In genomic region chr11:68761801-68762200, GRCh38 we compare ENCODE assay signal across 24 cellular contexts. TPM values are rescaled to one million over a fixed set of nuclear protein-coding genes. Genes with fewer than 3 reads are reported as not detected.
DNase-seq lines count a peak whose midpoint lies in the region; TF ChIP-seq lines count a peak whose summit lies in the region.
"Had no signal": no experiment of that assay in that cellular context is flagged by ENCODE, and none has a peak within 500 bp of the region (broad histone marks: within the 10 kb centered on the region; RNA-seq: fewer than 3 reads in every experiment).

No MANE protein-coding gene starts in this region.

- H3K27me3 Mint-ChIP-seq in type B pancreatic cell, result no peaks in the 10 kb centered on the region
- H3K27me3 Mint-ChIP-seq: CD4-positive, alpha-beta memory T cell; CD4-positive, CD25-positive, alpha-beta regulatory T cell had no signal

- H3K27ac Mint-ChIP-seq in type B pancreatic cell, result peak overlapping the region; percentile 93
- H3K27ac Mint-ChIP-seq: CD4-positive, alpha-beta memory T cell had no signal

- no TSS peak for BruUV-seq in PC-9 (replicated peaks; lab: Mats Ljungman, UMichigan)

- peaks cover 5% of the 10 kb centered on the region for H3K36me3 Mint-ChIP-seq in type B pancreatic cell

- H3K79me2 ChIP-seq in PC-9 (ENCODE audit: low read depth), result no peaks in the 10 kb centered on the region

- intact Hi-C loops in PC-9 (cut with micrococcal nuclease; ENCODE audit: unreplicated experiment), result loop anchor here (5.0 kb wide), 1 partner anchor 326 kb away; no protein-coding TSS in a partner anchor

- H3K27ac ChIP-seq in PC-9 (peak overlapping the region; percentile 88), epithelial cell of prostate (peak overlapping the region; percentile 55)
- H3K27ac ChIP-seq: BLaER1 had no signal

- H3K4me1 Mint-ChIP-seq in type B pancreatic cell (ENCODE audit: unreplicated experiment), result peaks cover 7% of the 10 kb centered on the region
- H3K4me1 Mint-ChIP-seq: CD14-positive monocyte; CD4-positive, alpha-beta memory T cell had no signal

- no peaks in the 10 kb centered on the region for H3K9me3 ChIP-seq in PC-9 (ENCODE audit: insufficient read depth, low read depth)
- H3K9me3 ChIP-seq: BE2C, BLaER1 had no signal

- POLR2A ChIA-PET in PC-9 (lab: Charles Lee; ENCODE audit: unreplicated experiment), result interaction anchor here (0.7 kb wide), 1 partner anchor 164 kb away, joined by 3 read pairs; no protein-coding TSS in a partner anchor

- no peak overlapping the region for H3K4me3 Mint-ChIP-seq in type B pancreatic cell
- H3K4me3 Mint-ChIP-seq: CD14-positive monocyte; CD4-positive, alpha-beta memory T cell; CD4-positive, CD25-positive, alpha-beta regulatory T cell had no signal

- no peaks in the 10 kb centered on the region for H3K27me3 ChIP-seq in PC-9 (ENCODE audit: insufficient read depth, low read depth)
- H3K27me3 ChIP-seq: BE2C, BLaER1 had no signal

- H3K9me3 Mint-ChIP-seq in type B pancreatic cell, result no peaks in the 10 kb centered on the region
- H3K9me3 Mint-ChIP-seq: CD14-positive monocyte; CD4-positive, alpha-beta memory T cell; CD4-positive, CD25-positive, alpha-beta regulatory T cell had no signal

- CTCF ChIA-PET in PC-9 (lab: Charles Lee), result interaction anchor here (0.6 kb wide), 1 partner anchor 1046 kb away, joined by 4 read pairs; no protein-coding TSS in a partner anchor

- H4K20me1 ChIP-seq in PC-9 (ENCODE audit: insufficient read depth), result no peaks in the 10 kb centered on the region

- peaks cover 24% of the 10 kb centered on the region for H3F3A ChIP-seq in PC-9 (ENCODE audit: insufficient read depth, low read depth)

- no peak overlapping the region for H2AFZ ChIP-seq in PC-9

- no peak overlapping the region; the same call in 1 of the 2 replicates for H3K4me2 ChIP-seq in PC-9
- H3K4me2 ChIP-seq: BLaER1 had no signal

- no peaks in the 10 kb centered on the region for H3K9me2 ChIP-seq in PC-9 (ENCODE audit: insufficient read depth)

- TF ChIP-seq CTCF in PC-9 (conservative IDR thresholded peaks at IDR 0.05) (no peak), type B pancreatic cell (conservative IDR thresholded peaks at IDR 0.05) (no peak)

- H3K4me3 ChIP-seq in PC-9, result no peak overlapping the region
- H3K4me3 ChIP-seq: BLaER1, GM12878 had no signal

- H3K36me3 ChIP-seq in PC-9 (ENCODE audit: low read depth), result no peaks in the 10 kb centered on the region; the same call in none of the 2 replicates

- DNase-seq in NCI-H146 (lab: John Stamatoyannopoulos, UW) (peak; percentile 74), PC-9 (no peak), epithelial cell of prostate (ENCODE audit: low read depth, low spot score) (no peak), type B pancreatic cell (ENCODE audit: extremely low spot score, unreplicated experiment) (no peak), NCI-H187 treated with DMSO at 0.1 percent for 48 hours (lab: John Stamatoyannopoulos, UW) (no peak), NK-92 (lab: John Stamatoyannopoulos, UW; ENCODE audit: unreplicated experiment) (no peak)
- no peak for DNase-seq in stimulated activated CD8-positive, alpha-beta memory T cell treated with anti-CD3 and anti-CD28 coated beads, Interleukin-4, amount 100 ng/mL, for 48 hours
- no peak for DNase-seq in activated naive CD4-positive, alpha-beta T cell treated with anti-CD3 and anti-CD28 coated beads, Interleukin-2, amount 50 U/mL, for 16 hours
- DNase-seq: 8988T; ACHN; BE2C; C1 segment of cervical spinal cord; CD4-positive, alpha-beta memory T cell; CD4-positive, CD25-positive, alpha-beta regulatory T cell; DMS 273 treated with DMSO at 0.1 percent for 48 hours; DMS153; DMS53; DMS79; DND-41; EL; GDM1 had no signal

- peaks cover 23% of the 10 kb centered on the region for H3K4me1 ChIP-seq in PC-9 (replicated peaks; ENCODE audit: insufficient read depth)

RNA-seq across cellular contexts. Expression of gene TESMIN, which starts 10.5 kb away (rescaled TPM):
- total RNA-seq in PC-9 (2021) (23.9 and 43.3 TPM in 2 replicates), type B pancreatic cell (ENCODE audit: low replicate concordance) (6.7 and 9.7 TPM in 2 replicates)
